8 cellular contexts compared by ENCODE assay signal in the genomic region with DNA sequence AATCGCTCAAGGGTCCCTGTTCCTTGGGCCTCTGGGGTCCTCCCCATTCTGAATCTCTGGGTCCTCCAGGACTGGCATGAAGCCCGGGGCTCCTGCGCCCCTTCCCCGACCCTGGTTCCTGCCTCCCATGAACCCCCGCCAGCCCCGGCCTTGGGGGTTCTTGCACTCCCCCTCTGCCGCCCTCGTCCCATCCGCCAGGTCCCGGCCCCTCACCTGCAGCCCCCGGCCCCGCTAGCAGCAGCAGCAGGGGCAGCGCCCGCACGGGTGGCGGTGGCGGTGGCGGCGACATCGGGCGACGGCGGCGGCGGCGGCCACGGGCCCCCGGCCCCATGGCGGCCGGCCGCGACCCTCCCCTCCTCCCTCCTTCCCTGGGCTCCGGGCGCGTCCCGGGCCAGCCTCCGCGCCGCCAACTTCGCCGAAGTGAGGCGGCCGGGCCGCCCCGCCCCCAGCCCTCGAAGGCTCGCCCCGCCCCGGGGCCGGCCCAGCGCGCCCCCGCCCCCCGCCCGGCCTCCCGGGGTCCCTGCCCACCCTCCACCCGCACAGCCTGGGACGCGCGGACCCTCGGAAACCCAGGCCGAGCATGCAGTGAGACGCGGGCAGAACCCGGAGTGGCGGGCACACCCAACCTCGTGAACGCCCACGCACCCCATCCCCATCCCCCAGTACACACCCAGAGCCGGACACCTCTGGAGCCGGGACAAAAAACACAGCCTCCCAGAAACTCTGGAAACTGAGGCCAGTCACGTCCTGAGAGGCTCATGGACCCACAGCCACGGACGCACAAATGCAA. TPM values are rescaled to one million over a fixed set of nuclear protein-coding genes. Genes with fewer than 3 reads are reported as not detected.
DNase-seq lines count a peak whose midpoint lies in the region; ATAC-seq and TF ChIP-seq lines count a peak whose summit lies in the region.

A gene (minus strand): TSS at position 421 of the 790 bp plus-strand sequence. CDS start 90 bp downstream, at position 331.

- intact Hi-C loops in left ventricle myocardium inferior (cut with micrococcal nuclease), result no loop called here
- intact Hi-C loops in sigmoid colon (cut with DNase I), result no loop called here

- peak within 1 kb of the TSS; percentile 93 for H3K9ac ChIP-seq in ES-I3 (ENCODE audit: low read depth, low read length)

- H3K4me1 ChIP-seq in ES-I3 (ENCODE audit: insufficient read depth, low read length) (no peaks in the 10 kb centered on the region), left ventricle myocardium inferior (peaks cover 28% of the 10 kb centered on the region), sigmoid colon (peaks cover 0 to 21% (median 17%) of the 10 kb centered on the region in 4 donors)

- H3K4me3 ChIP-seq in left ventricle myocardium inferior, result peak within 1 kb of the TSS; percentile 66
- H3K4me3 ChIP-seq in sigmoid colon, result peak within 1 kb of the TSS; percentile 23 to 46 (median 40)

- 3 to 4% methylated on average over 74 of the region's 74 CpGs for WGBS in sigmoid colon, 2 donors

- peaks cover 13% of the 10 kb centered on the region for H3K36me3 Mint-ChIP-seq in WTC11

- TF ChIP-seq POLR2A in sigmoid colon (IDR thresholded peaks at IDR 0.05), result no peak

- no peak for TF ChIP-seq EP300 in sigmoid colon (IDR thresholded peaks at IDR 0.05)

- DNase-seq in WTC11 (ENCODE audit: low spot score), result peak; percentile 62
- no peak for DNase-seq in left ventricle myocardium inferior
- DNase-seq in sigmoid colon, result no peak
- no peak for DNase-seq in activated gamma-delta T cell (lab: John Stamatoyannopoulos, UW)
- no peak for DNase-seq in NCI-H2171 treated with DMSO at 0.1 percent for 48 hours (lab: John Stamatoyannopoulos, UW)
- DNase-seq in NCI-H82 (lab: John Stamatoyannopoulos, UW), result no peak

- H3K4me1 Mint-ChIP-seq in WTC11, result peaks cover 23% of the 10 kb centered on the region

- no peak within 1 kb of the TSS for H3K27ac Mint-ChIP-seq in WTC11

- TF ChIP-seq CTCF in WTC11 (IDR thresholded peaks at IDR 0.05) (no peak), left ventricle myocardium inferior (IDR thresholded peaks at IDR 0.05; ENCODE audit: borderline replicate concordance) (no peak), sigmoid colon (IDR thresholded peaks at IDR 0.05) (no peak)

- H3K27ac ChIP-seq in left ventricle myocardium inferior (replicated peaks), result peak within 1 kb of the TSS; percentile 83
- H3K27ac ChIP-seq in sigmoid colon, result peak within 1 kb of the TSS; percentile 42 to 66 (median 48)

- CTCF ChIA-PET in WTC11 (lab: Charles Lee), result interaction anchor here (0.9 to 2.0 kb wide), 11 partner anchors 18 to 355 kb away, joined by 3 to 25 read pairs (median 3); a partner anchor contains a TSS

- ATAC-seq in WTC11 (peak; percentile 51), GM19463 (IDR thresholded peaks at IDR 0.05; ENCODE audit: unreplicated experiment) (no peak)

- H3K9me3 Mint-ChIP-seq in WTC11, result peaks cover 1% of the 10 kb centered on the region

- H3K4me3 Mint-ChIP-seq in WTC11, result peak within 1 kb of the TSS; percentile 80

- H3K9me3 ChIP-seq in ES-I3 (ENCODE audit: control insufficient read depth, insufficient read depth, low read length), result no peaks in the 10 kb centered on the region
- H3K9me3 ChIP-seq in left ventricle myocardium inferior (replicated peaks), result peaks cover 3% of the 10 kb centered on the region
- no peaks in the 10 kb centered on the region for H3K9me3 ChIP-seq in sigmoid colon

- POLR2A ChIA-PET in WTC11 (lab: Charles Lee), result interaction anchor here (0.6 to 2.0 kb wide), 6 partner anchors 19 to 195 kb away, joined by 3 to 6 read pairs (median 4); no protein-coding TSS in a partner anchor

- H3K27me3 Mint-ChIP-seq in WTC11 (ENCODE audit: low read depth), result peaks cover 6% of the 10 kb centered on the region; the same call in 1 of the 2 replicates

- H3K27me3 ChIP-seq in left ventricle myocardium inferior (ENCODE audit: low read depth) (peaks cover 71% of the 10 kb centered on the region), sigmoid colon (peaks cover 20 to 59% (median 41%) of the 10 kb centered on the region in 3 donors)

- H3K36me3 ChIP-seq in ES-I3 (ENCODE audit: insufficient read depth, low read length) (no peaks in the 10 kb centered on the region; the same call in 1 of the 2 replicates), left ventricle myocardium inferior (no peaks in the 10 kb centered on the region), sigmoid colon (no peaks in the 10 kb centered on the region)

TF ChIP-seq in WTC11, 78 proteins besides CTCF, POLR2A, EP300 and RAD21:
- TF ChIP-seq, protein P1, sequence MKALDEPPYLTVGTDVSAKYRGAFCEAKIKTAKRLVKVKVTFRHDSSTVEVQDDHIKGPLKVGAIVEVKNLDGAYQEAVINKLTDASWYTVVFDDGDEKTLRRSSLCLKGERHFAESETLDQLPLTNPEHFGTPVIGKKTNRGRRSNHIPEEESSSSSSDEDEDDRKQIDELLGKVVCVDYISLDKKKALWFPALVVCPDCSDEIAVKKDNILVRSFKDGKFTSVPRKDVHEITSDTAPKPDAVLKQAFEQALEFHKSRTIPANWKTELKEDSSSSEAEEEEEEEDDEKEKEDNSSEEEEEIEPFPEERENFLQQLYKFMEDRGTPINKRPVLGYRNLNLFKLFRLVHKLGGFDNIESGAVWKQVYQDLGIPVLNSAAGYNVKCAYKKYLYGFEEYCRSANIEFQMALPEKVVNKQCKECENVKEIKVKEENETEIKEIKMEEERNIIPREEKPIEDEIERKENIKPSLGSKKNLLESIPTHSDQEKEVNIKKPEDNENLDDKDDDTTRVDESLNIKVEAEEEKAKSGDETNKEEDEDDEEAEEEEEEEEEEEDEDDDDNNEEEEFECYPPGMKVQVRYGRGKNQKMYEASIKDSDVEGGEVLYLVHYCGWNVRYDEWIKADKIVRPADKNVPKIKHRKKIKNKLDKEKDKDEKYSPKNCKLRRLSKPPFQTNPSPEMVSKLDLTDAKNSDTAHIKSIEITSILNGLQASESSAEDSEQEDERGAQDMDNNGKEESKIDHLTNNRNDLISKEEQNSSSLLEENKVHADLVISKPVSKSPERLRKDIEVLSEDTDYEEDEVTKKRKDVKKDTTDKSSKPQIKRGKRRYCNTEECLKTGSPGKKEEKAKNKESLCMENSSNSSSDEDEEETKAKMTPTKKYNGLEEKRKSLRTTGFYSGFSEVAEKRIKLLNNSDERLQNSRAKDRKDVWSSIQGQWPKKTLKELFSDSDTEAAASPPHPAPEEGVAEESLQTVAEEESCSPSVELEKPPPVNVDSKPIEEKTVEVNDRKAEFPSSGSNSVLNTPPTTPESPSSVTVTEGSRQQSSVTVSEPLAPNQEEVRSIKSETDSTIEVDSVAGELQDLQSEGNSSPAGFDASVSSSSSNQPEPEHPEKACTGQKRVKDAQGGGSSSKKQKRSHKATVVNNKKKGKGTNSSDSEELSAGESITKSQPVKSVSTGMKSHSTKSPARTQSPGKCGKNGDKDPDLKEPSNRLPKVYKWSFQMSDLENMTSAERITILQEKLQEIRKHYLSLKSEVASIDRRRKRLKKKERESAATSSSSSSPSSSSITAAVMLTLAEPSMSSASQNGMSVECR (CRISPR knock-in tag; IDR thresholded peaks at IDR 0.05; ENCODE audit: borderline replicate concordance), result 0 out of 2 replicates have a peak, but pooled peaks have one; percentile 49
- TF ChIP-seq ESRRA (CRISPR knock-in tag; IDR thresholded peaks at IDR 0.05; ENCODE audit: borderline replicate concordance) (no peak), ELF4 (CRISPR knock-in tag; IDR thresholded peaks at IDR 0.05; ENCODE audit: low read depth) (no peak), ZNF138 (CRISPR knock-in tag; conservative IDR thresholded peaks at IDR 0.05) (no peak), IRF2 (CRISPR knock-in tag; IDR thresholded peaks at IDR 0.05; ENCODE audit: borderline replicate concordance, low read depth) (no peak), FOXP1 (CRISPR knock-in tag; IDR thresholded peaks at IDR 0.05; ENCODE audit: borderline replicate concordance) (no peak), ZNF423 (CRISPR knock-in tag; IDR thresholded peaks at IDR 0.05) (0 out of 2 replicates have a peak, but pooled peaks have one; percentile 1), TEAD4 (CRISPR knock-in tag; IDR thresholded peaks at IDR 0.05) (no peak)
- TF ChIP-seq, protein P2, sequence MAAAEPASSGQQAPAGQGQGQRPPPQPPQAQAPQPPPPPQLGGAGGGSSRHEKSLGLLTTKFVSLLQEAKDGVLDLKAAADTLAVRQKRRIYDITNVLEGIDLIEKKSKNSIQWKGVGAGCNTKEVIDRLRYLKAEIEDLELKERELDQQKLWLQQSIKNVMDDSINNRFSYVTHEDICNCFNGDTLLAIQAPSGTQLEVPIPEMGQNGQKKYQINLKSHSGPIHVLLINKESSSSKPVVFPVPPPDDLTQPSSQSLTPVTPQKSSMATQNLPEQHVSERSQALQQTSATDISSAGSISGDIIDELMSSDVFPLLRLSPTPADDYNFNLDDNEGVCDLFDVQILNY (CRISPR knock-in tag; IDR thresholded peaks at IDR 0.05), result no peak
- TF ChIP-seq, protein P3, sequence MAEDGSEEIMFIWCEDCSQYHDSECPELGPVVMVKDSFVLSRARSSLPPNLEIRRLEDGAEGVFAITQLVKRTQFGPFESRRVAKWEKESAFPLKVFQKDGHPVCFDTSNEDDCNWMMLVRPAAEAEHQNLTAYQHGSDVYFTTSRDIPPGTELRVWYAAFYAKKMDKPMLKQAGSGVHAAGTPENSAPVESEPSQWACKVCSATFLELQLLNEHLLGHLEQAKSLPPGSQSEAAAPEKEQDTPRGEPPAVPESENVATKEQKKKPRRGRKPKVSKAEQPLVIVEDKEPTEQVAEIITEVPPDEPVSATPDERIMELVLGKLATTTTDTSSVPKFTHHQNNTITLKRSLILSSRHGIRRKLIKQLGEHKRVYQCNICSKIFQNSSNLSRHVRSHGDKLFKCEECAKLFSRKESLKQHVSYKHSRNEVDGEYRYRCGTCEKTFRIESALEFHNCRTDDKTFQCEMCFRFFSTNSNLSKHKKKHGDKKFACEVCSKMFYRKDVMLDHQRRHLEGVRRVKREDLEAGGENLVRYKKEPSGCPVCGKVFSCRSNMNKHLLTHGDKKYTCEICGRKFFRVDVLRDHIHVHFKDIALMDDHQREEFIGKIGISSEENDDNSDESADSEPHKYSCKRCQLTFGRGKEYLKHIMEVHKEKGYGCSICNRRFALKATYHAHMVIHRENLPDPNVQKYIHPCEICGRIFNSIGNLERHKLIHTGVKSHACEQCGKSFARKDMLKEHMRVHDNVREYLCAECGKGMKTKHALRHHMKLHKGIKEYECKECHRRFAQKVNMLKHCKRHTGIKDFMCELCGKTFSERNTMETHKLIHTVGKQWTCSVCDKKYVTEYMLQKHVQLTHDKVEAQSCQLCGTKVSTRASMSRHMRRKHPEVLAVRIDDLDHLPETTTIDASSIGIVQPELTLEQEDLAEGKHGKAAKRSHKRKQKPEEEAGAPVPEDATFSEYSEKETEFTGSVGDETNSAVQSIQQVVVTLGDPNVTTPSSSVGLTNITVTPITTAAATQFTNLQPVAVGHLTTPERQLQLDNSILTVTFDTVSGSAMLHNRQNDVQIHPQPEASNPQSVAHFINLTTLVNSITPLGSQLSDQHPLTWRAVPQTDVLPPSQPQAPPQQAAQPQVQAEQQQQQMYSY (CRISPR knock-in tag; IDR thresholded peaks at IDR 0.05), result no peak; the same call in 1 of the 2 replicates
TF ChIP-seq in WTC11: peak in this region for 2.

RNA-seq across cellular contexts. Expression of the gene that starts here (rescaled TPM):
- total RNA-seq in WTC11 (2021) (133 to 153 TPM (median 144 TPM) in 3 replicates), left ventricle myocardium inferior (21.7 TPM), sigmoid colon (10 to 100 TPM in 1 of 4 donors, 1 to 10 TPM in 3; 2.8 to 15.0 (median 5.1) TPM)
- polyA plus RNA-seq in sigmoid colon, result 1 to 10 TPM in 1 of 3 donors, under 1 TPM in 2; under 0.01 to 9.1 (median 0.46) TPM
